ENCODE assay signal across 1 cellular context in genomic region chr3:55485208-55485791, GRCh38.
TF ChIP-seq lines count a peak whose summit lies in the region.

No MANE protein-coding gene starts in this region.

TF ChIP-seq in WTC11, 78 proteins besides CTCF, POLR2A, EP300 and RAD21 (continued from another document):
- TF ChIP-seq MAX (CRISPR knock-in tag; IDR thresholded peaks at IDR 0.05): peak; percentile 31; the same call in 1 of the 2 replicates
- no peak for TF ChIP-seq ZNF425 (CRISPR knock-in tag; conservative IDR thresholded peaks at IDR 0.05)
